ENCODE assay signal across 8 cellular contexts in genomic region chr17:55641559-55642160, GRCh38.
DNase-seq lines count a peak whose midpoint lies in the region; ATAC-seq and TF ChIP-seq lines count a peak whose summit lies in the region.

No MANE protein-coding gene starts in this region.

- TF ChIP-seq POLR2A in transverse colon (IDR thresholded peaks at IDR 0.05): no peak

- DNase-seq in Jurkat, Clone E6-1 (ENCODE audit: low read depth, low spot score): peak; percentile 39
- peak; percentile 68 for DNase-seq in SK-N-DZ (ENCODE audit: low spot score)
- peak; percentile 81 for DNase-seq in dermis blood vessel endothelial cell
- DNase-seq in lung microvascular endothelial cell (ENCODE audit: low read depth in 2 of 2): peak; percentile 68 to 73
- peak; percentile 57 for DNase-seq in transverse colon

- TF ChIP-seq EP300 in transverse colon (IDR thresholded peaks at IDR 0.05; ENCODE audit: low read depth): no peak

- peak; percentile 74 for TF ChIP-seq CTCF in 22Rv1 (IDR thresholded peaks at IDR 0.05)
- TF ChIP-seq CTCF in GM12872 (IDR thresholded peaks at IDR 0.05; ENCODE audit: insufficient read depth, low read depth, low read length): peak; percentile 80
- peak; percentile 13 to 59 (median 43) for TF ChIP-seq CTCF in transverse colon (IDR thresholded peaks at IDR 0.05)

- H3K9me3 ChIP-seq in transverse colon: no peaks in the 10 kb centered on the region

- WGBS in transverse colon (ENCODE audit: low coverage in 1 of 2), 2 donors: 40 to 58% methylated on average over 2 to 4 of the region's 4 CpGs

- no peaks in the 10 kb centered on the region for H3K4me1 ChIP-seq in transverse colon

- ATAC-seq in HG03097 (IDR thresholded peaks at IDR 0.05; ENCODE audit: low FRiP score, unreplicated experiment): no peak

- no peaks in the 10 kb centered on the region for H3K27me3 ChIP-seq in transverse colon

- H3K27ac ChIP-seq in 22Rv1: no peak overlapping the region
- no peak overlapping the region for H3K27ac ChIP-seq in transverse colon

- H3K36me3 ChIP-seq in transverse colon: no peaks in the 10 kb centered on the region

- no peak overlapping the region for H3K4me3 ChIP-seq in Jurkat, Clone E6-1 (ENCODE audit: low read length)
- H3K4me3 ChIP-seq in transverse colon: no peak overlapping the region

- in situ Hi-C loops in transverse colon (cut with MboI; ENCODE audit: low pct_ligation_motif_present in 1 of 4, low pct_unique_long_range_greater_than_20kb in 1 of 4, low sequenced_read_pairs in 3 of 4): loop anchor here in 1 of 4 donors (25.0 kb wide), 1 partner anchor 104 kb away; no protein-coding TSS in a partner anchor

- intact Hi-C loops in transverse colon (cut with DNase I; ENCODE audit: low total_unique reads): loop anchor here (2.0 to 10.0 kb wide), 2 partner anchors 65 to 73 kb away; no protein-coding TSS in a partner anchor
